9 cellular contexts compared by ENCODE assay signal in the genomic region with DNA sequence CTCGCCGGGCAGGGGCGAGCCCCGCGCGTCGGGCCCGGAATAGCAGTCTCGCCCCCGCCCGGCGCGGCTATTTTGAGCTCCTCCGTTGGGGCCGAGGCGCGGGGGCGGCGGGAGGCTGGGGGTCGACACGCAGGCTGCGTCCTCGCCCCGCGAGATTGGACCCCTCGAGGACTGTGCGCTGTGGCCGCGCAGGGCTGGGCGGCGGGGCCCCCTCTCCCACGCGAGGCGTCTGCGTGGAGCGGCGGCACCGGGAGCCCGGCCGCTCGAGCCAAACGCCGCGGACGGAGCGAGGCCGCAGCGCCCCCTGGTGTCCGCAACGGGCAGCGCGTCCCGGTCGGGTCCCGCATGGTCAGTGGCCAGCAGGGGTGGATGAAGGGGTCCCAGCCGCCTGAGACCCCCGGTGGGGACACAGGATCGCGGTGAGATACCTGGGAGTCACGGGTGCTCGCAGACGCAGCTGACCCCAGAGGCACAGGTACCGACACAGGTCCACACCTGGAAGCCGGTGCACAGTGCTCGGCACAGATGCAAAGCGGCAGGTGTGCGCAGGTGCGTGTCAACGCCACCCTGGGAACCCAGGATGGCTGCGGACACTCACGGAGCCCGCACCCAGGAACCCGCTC. TPM values are rescaled to one million over a fixed set of nuclear protein-coding genes. Genes with fewer than 3 reads are reported as not detected.
DNase-seq lines count a peak whose midpoint lies in the region; ATAC-seq and TF ChIP-seq lines count a peak whose summit lies in the region.
"Had no signal": no experiment of that assay in that cellular context is flagged by ENCODE, and none has a peak within 500 bp of the region (broad histone marks: within the 10 kb centered on the region; RNA-seq: fewer than 3 reads in every experiment).

No MANE protein-coding gene starts in this region.

- no peak overlapping the region for H3K27ac Mint-ChIP-seq in activated CD4-positive, alpha-beta memory T cell treated with anti-CD3 and anti-CD28 coated beads, Interleukin-2, amount 10 ng/mL, durations not matched to agents 7 days and 5 days
- H3K27ac Mint-ChIP-seq in effector memory CD8-positive, alpha-beta T cell, result peak overlapping the region in 1 of 2 donors; percentile 97
- no peak overlapping the region for H3K27ac Mint-ChIP-seq in mesothelial cell of epicardium

- H3K9me3 ChIP-seq in stomach smooth muscle (ENCODE audit: control insufficient read depth in 2 of 2, low read length in 2 of 2), result no peaks in the 10 kb centered on the region

- CTCF ChIA-PET in activated CD4-positive, alpha-beta memory T cell treated with anti-CD3 and anti-CD28 coated beads, Interleukin-2, amount 10 ng/mL, durations not matched to agents 7 days and 5 days (lab: Charles Lee), result interaction anchor here (0.6 to 11.2 kb wide), 18 partner anchors 8 to 618 kb away, joined by 3 to 412 read pairs (median 4); partner anchors contain the start of genes ABHD17A, ARHGAP45, ATP5F1D and FAM174C

- H3K27me3 ChIP-seq in stomach smooth muscle (ENCODE audit: control insufficient read depth in 1 of 2, insufficient read depth in 2 of 2, low read length in 2 of 2), result no peaks in the 10 kb centered on the region

- peak overlapping the region; percentile 5 to 31 for H3K9ac ChIP-seq in stomach smooth muscle (ENCODE audit: low read length in 2 of 2)

- peak; percentile 99 for TF ChIP-seq CTCF in mesothelial cell of epicardium (IDR thresholded peaks at IDR 0.05; ENCODE audit: unreplicated experiment)

- POLR2A ChIA-PET in activated CD4-positive, alpha-beta memory T cell treated with anti-CD3 and anti-CD28 coated beads, Interleukin-2, amount 10 ng/mL, durations not matched to agents 7 days and 5 days (lab: Charles Lee), result interaction anchor here (1.0 to 10.9 kb wide), 8 partner anchors 9 to 200 kb away, joined by 3 to 266 read pairs (median 14); partner anchors contain the start of genes ARHGAP45, ATP5F1D, FAM174C and MIDN

- H3K4me1 ChIP-seq in stomach smooth muscle (ENCODE audit: control insufficient read depth, insufficient read depth, low read length), result peaks cover 74% of the 10 kb centered on the region

- H3K9me3 Mint-ChIP-seq in activated CD4-positive, alpha-beta memory T cell treated with anti-CD3 and anti-CD28 coated beads, Interleukin-2, amount 10 ng/mL, durations not matched to agents 7 days and 5 days, result no peaks in the 10 kb centered on the region
- H3K9me3 Mint-ChIP-seq in effector memory CD8-positive, alpha-beta T cell, result no peaks in the 10 kb centered on the region
- H3K9me3 Mint-ChIP-seq in mesothelial cell of epicardium, result no peaks in the 10 kb centered on the region

- H3K4me1 Mint-ChIP-seq in activated CD4-positive, alpha-beta memory T cell treated with anti-CD3 and anti-CD28 coated beads, Interleukin-2, amount 10 ng/mL, durations not matched to agents 7 days and 5 days, result peaks cover 62% of the 10 kb centered on the region
- H3K4me1 Mint-ChIP-seq in effector memory CD8-positive, alpha-beta T cell (ENCODE audit: low read depth in 2 of 2), result peaks cover 54 to 60% of the 10 kb centered on the region in 2 donors
- H3K4me1 Mint-ChIP-seq in mesothelial cell of epicardium, result peaks cover 64% of the 10 kb centered on the region

- peak overlapping the region; percentile 58 for H3K4me3 Mint-ChIP-seq in activated CD4-positive, alpha-beta memory T cell treated with anti-CD3 and anti-CD28 coated beads, Interleukin-2, amount 10 ng/mL, durations not matched to agents 7 days and 5 days
- peak overlapping the region; percentile 82 to 86 for H3K4me3 Mint-ChIP-seq in effector memory CD8-positive, alpha-beta T cell
- peak overlapping the region; percentile 63 for H3K4me3 Mint-ChIP-seq in mesothelial cell of epicardium

- DNase-seq in DMS53 (lab: John Stamatoyannopoulos, UW), result peak; percentile 81
- peak; percentile 65 for DNase-seq in MV-4-11 (lab: John Stamatoyannopoulos, UW)
- DNase-seq in activated CD4-positive, alpha-beta memory T cell treated with anti-CD3 and anti-CD28 coated beads, Interleukin-2, amount 10 ng/mL, durations not matched to agents 7 days and 5 days, result peak; percentile 76
- peak; percentile 65 to 78 (median 75) for DNase-seq in effector memory CD8-positive, alpha-beta T cell
- DNase-seq in mesothelial cell of epicardium (ENCODE audit: low spot score in 2 of 2, unreplicated experiment in 2 of 2), result peak; percentile 74 to 92

- peaks cover 8 to 9% of the 10 kb centered on the region in 2 donors for H3K36me3 ChIP-seq in stomach smooth muscle (ENCODE audit: control insufficient read depth in 2 of 2, insufficient read depth in 2 of 2, low read length in 2 of 2)

- peak overlapping the region; percentile 29 to 67 for H3K4me3 ChIP-seq in stomach smooth muscle (ENCODE audit: low read length in 2 of 2)

- H3K27me3 Mint-ChIP-seq in activated CD4-positive, alpha-beta memory T cell treated with anti-CD3 and anti-CD28 coated beads, Interleukin-2, amount 10 ng/mL, durations not matched to agents 7 days and 5 days, result peaks cover 3% of the 10 kb centered on the region
- no peaks in the 10 kb centered on the region for H3K27me3 Mint-ChIP-seq in effector memory CD8-positive, alpha-beta T cell
- H3K27me3 Mint-ChIP-seq in mesothelial cell of epicardium (ENCODE audit: low read depth), result peaks cover 4% of the 10 kb centered on the region

- H3K27ac ChIP-seq in stomach smooth muscle (ENCODE audit: low read length), result peak overlapping the region; percentile 46

- ATAC-seq in GM21825 (IDR thresholded peaks at IDR 0.05; ENCODE audit: unreplicated experiment) (peak; percentile 12), HG03520 (IDR thresholded peaks at IDR 0.05; ENCODE audit: unreplicated experiment) (no peak)
- ATAC-seq in effector memory CD8-positive, alpha-beta T cell (replicated peaks), result peak; percentile 16

- peaks cover 22% of the 10 kb centered on the region for H3K36me3 Mint-ChIP-seq in activated CD4-positive, alpha-beta memory T cell treated with anti-CD3 and anti-CD28 coated beads, Interleukin-2, amount 10 ng/mL, durations not matched to agents 7 days and 5 days (ENCODE audit: low read depth)
- H3K36me3 Mint-ChIP-seq in effector memory CD8-positive, alpha-beta T cell (ENCODE audit: insufficient read depth), result peaks cover 56% of the 10 kb centered on the region
- H3K36me3 Mint-ChIP-seq in mesothelial cell of epicardium, result peaks cover 8% of the 10 kb centered on the region

RNA-seq across cellular contexts. Expression of gene CIRBP, which starts 2.2 kb away (rescaled TPM):
- total RNA-seq in activated CD4-positive, alpha-beta memory T cell treated with anti-CD3 and anti-CD28 coated beads, Interleukin-2, amount 10 ng/mL, durations not matched to agents 7 days and 5 days, result 100 to 1,000 TPM; 203 to 204 TPM
- total RNA-seq in mesothelial cell of epicardium, result 659 to 674 TPM (median 670 TPM) in 3 replicates

RNA-seq across cellular contexts. Expression of gene FAM174C, which starts 8.4 kb away (rescaled TPM):
- 10 to 100 TPM; 45.9 to 50.1 TPM for total RNA-seq in activated CD4-positive, alpha-beta memory T cell treated with anti-CD3 and anti-CD28 coated beads, Interleukin-2, amount 10 ng/mL, durations not matched to agents 7 days and 5 days
- total RNA-seq in mesothelial cell of epicardium, result 24.4 to 25.8 TPM (median 25.5 TPM) in 3 replicates

RNA-seq across cellular contexts. Expression of gene MIDN, which starts 18.5 kb away (rescaled TPM):
- 10 to 100 TPM; 86.2 to 88.6 TPM for total RNA-seq in activated CD4-positive, alpha-beta memory T cell treated with anti-CD3 and anti-CD28 coated beads, Interleukin-2, amount 10 ng/mL, durations not matched to agents 7 days and 5 days
- 168 to 177 TPM (median 172 TPM) in 3 replicates for total RNA-seq in mesothelial cell of epicardium

RNA-seq across cellular contexts. Expression of gene EFNA2, which starts 18.7 kb away (rescaled TPM):
- not detected for total RNA-seq in activated CD4-positive, alpha-beta memory T cell treated with anti-CD3 and anti-CD28 coated beads, Interleukin-2, amount 10 ng/mL, durations not matched to agents 7 days and 5 days
- total RNA-seq in mesothelial cell of epicardium, result 13.1 to 15.0 TPM (median 14.0 TPM) in 3 replicates
- total RNA-seq: activated CD8-positive, alpha-beta memory T cell treated with anti-CD3 and anti-CD28 coated beads for 36 hours had no signal

RNA-seq across cellular contexts. Expression of gene ATP5F1D, which starts 25.4 kb away (rescaled TPM):
- total RNA-seq in activated CD4-positive, alpha-beta memory T cell treated with anti-CD3 and anti-CD28 coated beads, Interleukin-2, amount 10 ng/mL, durations not matched to agents 7 days and 5 days, result 100 to 1,000 TPM; 171 to 173 TPM
- 105 to 115 TPM (median 108 TPM) in 3 replicates for total RNA-seq in mesothelial cell of epicardium
